ENCODE assay signal across 1 cellular context in the genomic region with DNA sequence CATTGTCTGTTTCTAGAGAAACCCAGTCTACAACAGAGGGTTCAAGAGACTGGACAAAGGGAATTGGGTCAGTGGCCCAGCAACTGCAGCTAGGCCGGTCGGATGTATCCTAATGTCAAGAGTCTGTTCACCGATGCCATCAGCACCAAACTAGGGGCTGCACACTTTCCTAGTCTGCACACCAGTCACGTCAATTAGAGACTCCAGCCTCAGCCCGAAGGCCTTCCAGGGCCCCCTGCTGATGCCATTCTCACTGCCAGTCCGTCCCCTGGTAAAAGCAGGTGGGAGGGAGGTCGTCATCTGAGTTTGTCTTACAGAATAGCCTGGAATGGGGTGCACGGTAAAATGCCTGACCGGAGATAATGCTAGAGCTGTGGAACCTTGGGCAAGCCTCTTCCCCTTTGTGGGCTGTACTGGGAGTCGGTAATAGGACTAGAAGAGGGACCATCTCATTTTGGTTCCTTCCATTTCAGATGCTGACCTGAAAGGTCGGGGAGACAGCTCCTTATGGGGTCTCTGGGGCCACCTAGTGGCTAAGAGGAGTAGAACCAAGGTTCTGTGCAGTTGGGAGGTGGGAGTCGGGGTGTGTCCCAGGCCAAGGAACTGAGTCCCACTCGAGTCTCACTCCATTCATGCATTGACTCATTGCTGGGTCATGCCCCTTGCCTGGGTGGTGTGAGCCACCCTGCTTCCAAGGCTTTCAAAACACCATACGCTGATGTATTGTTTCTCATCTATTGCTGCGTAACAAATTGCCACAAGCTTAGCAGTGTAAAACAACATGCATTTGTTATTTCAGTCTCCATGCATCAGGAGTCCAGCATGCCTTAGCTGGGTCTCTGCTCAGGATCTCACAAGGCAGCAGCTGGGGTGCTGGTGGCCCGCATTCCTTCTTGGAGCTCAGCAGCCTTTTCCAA.
TF ChIP-seq lines count a peak whose summit lies in the region.

No MANE protein-coding gene starts in this region.

TF ChIP-seq in K562, 482 proteins besides CTCF, POLR2A, EP300 and RAD21 (continues in another document):
- TF ChIP-seq JUN (IDR thresholded peaks at IDR 0.05; ENCODE audit: borderline replicate concordance, low read depth, low read length) (no peak), JUN (CRISPR knock-in tag; IDR thresholded peaks at IDR 0.05; ENCODE audit: borderline replicate concordance) (peak; percentile 40; the same call in 1 of the 2 replicates), FOXJ3 (CRISPR knock-in tag; IDR thresholded peaks at IDR 0.05) (no peak), BACH1 (tag; IDR thresholded peaks at IDR 0.05) (no peak), POLR2G (IDR thresholded peaks at IDR 0.05; ENCODE audit: low read depth, low read length) (0 out of 2 replicates have a peak, but pooled peaks have one; percentile 22), GATA2 (CRISPR knock-in tag; IDR thresholded peaks at IDR 0.05) (no peak), POLR2AphosphoS5 (IDR thresholded peaks at IDR 0.05; ENCODE audit: control insufficient read depth, insufficient read depth, low read depth, low read length) (peak; percentile 50; the same call in 1 of the 2 replicates), ZBTB8A (IDR thresholded peaks at IDR 0.05; ENCODE audit: partially characterized antibody) (no peak), ZNF3 (CRISPR knock-in tag; IDR thresholded peaks at IDR 0.05) (no peak), YY1 (IDR thresholded peaks at IDR 0.05; ENCODE audit: borderline replicate concordance in 1 of 3, control insufficient read depth in 1 of 3, extremely low read depth in 1 of 3, insufficient read depth in 3 of 3, insufficient read length in 1 of 3, insufficient replicate concordance in 2 of 3, low read depth in 1 of 3, low read length in 2 of 3) (peak in 1 of 3 experiments; percentile 37), SMC3 (conservative IDR thresholded peaks at IDR 0.05; ENCODE audit: insufficient read depth, low read depth, low read length) (peak; percentile 67), HINFP (tag; conservative IDR thresholded peaks at IDR 0.05; ENCODE audit: low read depth) (no peak), MAZ (CRISPR knock-in tag; conservative IDR thresholded peaks at IDR 0.05 in 1 of 2, IDR thresholded peaks at IDR 0.05 in 1 of 2) (peak; percentile 31 to 42; a peak in 2 of 4 replicates), SP1 (CRISPR knock-in tag; IDR thresholded peaks at IDR 0.05) (0 out of 2 replicates have a peak, but pooled peaks have one; percentile 24), ZNF586 (CRISPR knock-in tag; conservative IDR thresholded peaks at IDR 0.05) (no peak), UBTF (IDR thresholded peaks at IDR 0.05; ENCODE audit: borderline replicate concordance in 1 of 2, low read depth in 2 of 2, low read length in 2 of 2) (0 out of 4 replicates have a peak, but pooled peaks of 1 of the 2 experiments have one; percentile 13), MAFG (tag; conservative IDR thresholded peaks at IDR 0.05) (no peak), SNIP1 (IDR thresholded peaks at IDR 0.05; ENCODE audit: low read depth) (no peak), SMAD3 (CRISPR knock-in tag; conservative IDR thresholded peaks at IDR 0.05) (no peak), RB1 (IDR thresholded peaks at IDR 0.05; ENCODE audit: low read depth) (0 out of 2 replicates have a peak, but pooled peaks have one; percentile 13), RERE (CRISPR knock-in tag; IDR thresholded peaks at IDR 0.05; ENCODE audit: borderline replicate concordance) (no peak), FOSL1 (tag; conservative IDR thresholded peaks at IDR 0.05) (no peak; the same call in 1 of the 2 replicates), ZNF76 (CRISPR knock-in tag; IDR thresholded peaks at IDR 0.05; ENCODE audit: borderline replicate concordance) (no peak), KLF6 (CRISPR knock-in tag; IDR thresholded peaks at IDR 0.05; ENCODE audit: borderline replicate concordance) (no peak), POLR2AphosphoS2 (IDR thresholded peaks at IDR 0.05; ENCODE audit: low read length) (0 out of 2 replicates have a peak, but pooled peaks have one; percentile 51), ZNF354B (CRISPR knock-in tag; IDR thresholded peaks at IDR 0.05) (no peak), ESRRA (IDR thresholded peaks at IDR 0.05; ENCODE audit: borderline replicate concordance, low read depth) (peak; percentile 38; the same call in 1 of the 2 replicates), SRSF1 (IDR thresholded peaks at IDR 0.05; ENCODE audit: low read depth, low read length) (no peak)
- TF ChIP-seq, protein P1, sequence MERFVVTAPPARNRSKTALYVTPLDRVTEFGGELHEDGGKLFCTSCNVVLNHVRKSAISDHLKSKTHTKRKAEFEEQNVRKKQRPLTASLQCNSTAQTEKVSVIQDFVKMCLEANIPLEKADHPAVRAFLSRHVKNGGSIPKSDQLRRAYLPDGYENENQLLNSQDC (CRISPR knock-in tag; IDR thresholded peaks at IDR 0.05), result no peak
- TF ChIP-seq, protein P2, sequence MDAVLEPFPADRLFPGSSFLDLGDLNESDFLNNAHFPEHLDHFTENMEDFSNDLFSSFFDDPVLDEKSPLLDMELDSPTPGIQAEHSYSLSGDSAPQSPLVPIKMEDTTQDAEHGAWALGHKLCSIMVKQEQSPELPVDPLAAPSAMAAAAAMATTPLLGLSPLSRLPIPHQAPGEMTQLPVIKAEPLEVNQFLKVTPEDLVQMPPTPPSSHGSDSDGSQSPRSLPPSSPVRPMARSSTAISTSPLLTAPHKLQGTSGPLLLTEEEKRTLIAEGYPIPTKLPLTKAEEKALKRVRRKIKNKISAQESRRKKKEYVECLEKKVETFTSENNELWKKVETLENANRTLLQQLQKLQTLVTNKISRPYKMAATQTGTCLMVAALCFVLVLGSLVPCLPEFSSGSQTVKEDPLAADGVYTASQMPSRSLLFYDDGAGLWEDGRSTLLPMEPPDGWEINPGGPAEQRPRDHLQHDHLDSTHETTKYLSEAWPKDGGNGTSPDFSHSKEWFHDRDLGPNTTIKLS (IDR thresholded peaks at IDR 0.05; ENCODE audit: borderline replicate concordance, low read depth), result no peak
- TF ChIP-seq, protein P3, sequence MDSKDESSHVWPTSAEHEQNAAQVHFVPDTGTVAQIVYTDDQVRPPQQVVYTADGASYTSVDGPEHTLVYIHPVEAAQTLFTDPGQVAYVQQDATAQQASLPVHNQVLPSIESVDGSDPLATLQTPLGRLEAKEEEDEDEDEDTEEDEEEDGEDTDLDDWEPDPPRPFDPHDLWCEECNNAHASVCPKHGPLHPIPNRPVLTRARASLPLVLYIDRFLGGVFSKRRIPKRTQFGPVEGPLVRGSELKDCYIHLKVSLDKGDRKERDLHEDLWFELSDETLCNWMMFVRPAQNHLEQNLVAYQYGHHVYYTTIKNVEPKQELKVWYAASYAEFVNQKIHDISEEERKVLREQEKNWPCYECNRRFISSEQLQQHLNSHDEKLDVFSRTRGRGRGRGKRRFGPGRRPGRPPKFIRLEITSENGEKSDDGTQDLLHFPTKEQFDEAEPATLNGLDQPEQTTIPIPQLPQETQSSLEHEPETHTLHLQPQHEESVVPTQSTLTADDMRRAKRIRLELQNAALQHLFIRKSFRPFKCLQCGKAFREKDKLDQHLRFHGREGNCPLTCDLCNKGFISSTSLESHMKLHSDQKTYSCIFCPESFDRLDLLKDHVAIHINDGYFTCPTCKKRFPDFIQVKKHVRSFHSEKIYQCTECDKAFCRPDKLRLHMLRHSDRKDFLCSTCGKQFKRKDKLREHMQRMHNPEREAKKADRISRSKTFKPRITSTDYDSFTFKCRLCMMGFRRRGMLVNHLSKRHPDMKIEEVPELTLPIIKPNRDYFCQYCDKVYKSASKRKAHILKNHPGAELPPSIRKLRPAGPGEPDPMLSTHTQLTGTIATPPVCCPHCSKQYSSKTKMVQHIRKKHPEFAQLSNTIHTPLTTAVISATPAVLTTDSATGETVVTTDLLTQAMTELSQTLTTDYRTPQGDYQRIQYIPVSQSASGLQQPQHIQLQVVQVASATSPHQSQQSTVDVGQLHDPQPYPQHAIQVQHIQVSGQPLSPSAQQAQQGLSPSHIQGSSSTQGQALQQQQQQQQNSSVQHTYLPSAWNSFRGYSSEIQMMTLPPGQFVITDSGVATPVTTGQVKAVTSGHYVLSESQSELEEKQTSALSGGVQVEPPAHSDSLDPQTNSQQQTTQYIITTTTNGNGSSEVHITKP (IDR thresholded peaks at IDR 0.05; ENCODE audit: partially characterized antibody), result peak; percentile 95
- TF ChIP-seq, protein P4, sequence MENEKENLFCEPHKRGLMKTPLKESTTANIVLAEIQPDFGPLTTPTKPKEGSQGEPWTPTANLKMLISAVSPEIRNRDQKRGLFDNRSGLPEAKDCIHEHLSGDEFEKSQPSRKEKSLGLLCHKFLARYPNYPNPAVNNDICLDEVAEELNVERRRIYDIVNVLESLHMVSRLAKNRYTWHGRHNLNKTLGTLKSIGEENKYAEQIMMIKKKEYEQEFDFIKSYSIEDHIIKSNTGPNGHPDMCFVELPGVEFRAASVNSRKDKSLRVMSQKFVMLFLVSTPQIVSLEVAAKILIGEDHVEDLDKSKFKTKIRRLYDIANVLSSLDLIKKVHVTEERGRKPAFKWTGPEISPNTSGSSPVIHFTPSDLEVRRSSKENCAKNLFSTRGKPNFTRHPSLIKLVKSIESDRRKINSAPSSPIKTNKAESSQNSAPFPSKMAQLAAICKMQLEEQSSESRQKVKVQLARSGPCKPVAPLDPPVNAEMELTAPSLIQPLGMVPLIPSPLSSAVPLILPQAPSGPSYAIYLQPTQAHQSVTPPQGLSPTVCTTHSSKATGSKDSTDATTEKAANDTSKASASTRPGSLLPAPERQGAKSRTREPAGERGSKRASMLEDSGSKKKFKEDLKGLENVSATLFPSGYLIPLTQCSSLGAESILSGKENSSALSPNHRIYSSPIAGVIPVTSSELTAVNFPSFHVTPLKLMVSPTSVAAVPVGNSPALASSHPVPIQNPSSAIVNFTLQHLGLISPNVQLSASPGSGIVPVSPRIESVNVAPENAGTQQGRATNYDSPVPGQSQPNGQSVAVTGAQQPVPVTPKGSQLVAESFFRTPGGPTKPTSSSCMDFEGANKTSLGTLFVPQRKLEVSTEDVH (IDR thresholded peaks at IDR 0.05; ENCODE audit: low read depth, partially characterized antibody), result peak; percentile 18
- TF ChIP-seq, protein P5, sequence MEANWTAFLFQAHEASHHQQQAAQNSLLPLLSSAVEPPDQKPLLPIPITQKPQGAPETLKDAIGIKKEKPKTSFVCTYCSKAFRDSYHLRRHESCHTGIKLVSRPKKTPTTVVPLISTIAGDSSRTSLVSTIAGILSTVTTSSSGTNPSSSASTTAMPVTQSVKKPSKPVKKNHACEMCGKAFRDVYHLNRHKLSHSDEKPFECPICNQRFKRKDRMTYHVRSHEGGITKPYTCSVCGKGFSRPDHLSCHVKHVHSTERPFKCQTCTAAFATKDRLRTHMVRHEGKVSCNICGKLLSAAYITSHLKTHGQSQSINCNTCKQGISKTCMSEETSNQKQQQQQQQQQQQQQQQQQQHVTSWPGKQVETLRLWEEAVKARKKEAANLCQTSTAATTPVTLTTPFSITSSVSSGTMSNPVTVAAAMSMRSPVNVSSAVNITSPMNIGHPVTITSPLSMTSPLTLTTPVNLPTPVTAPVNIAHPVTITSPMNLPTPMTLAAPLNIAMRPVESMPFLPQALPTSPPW (CRISPR knock-in tag; IDR thresholded peaks at IDR 0.05), result peak; percentile 41; the same call in 1 of the 2 replicates
